In genomic region chr17:16652847-16653366, GRCh38 we compare ENCODE assay signal across 8 cellular contexts. TPM values are rescaled to one million over a fixed set of nuclear protein-coding genes. Genes with fewer than 3 reads are reported as not detected.
DNase-seq lines count a peak whose midpoint lies in the region; ATAC-seq and TF ChIP-seq lines count a peak whose summit lies in the region.

No MANE protein-coding gene starts in this region.

- peaks cover 7% of the 10 kb centered on the region; the same call in 1 of the 2 replicates for H3K27me3 ChIP-seq in SK-N-SH (ENCODE audit: insufficient read depth)
- no peaks in the 10 kb centered on the region for H3K27me3 ChIP-seq in ovary

- H3K36me3 ChIP-seq in SK-N-SH (replicated peaks in 1 of 2; ENCODE audit: control insufficient read depth in 1 of 2, insufficient read depth in 2 of 2, low read length in 1 of 2) (peaks cover 7 to 23% of the 10 kb centered on the region in 2 experiments), ovary (no peaks in the 10 kb centered on the region)

- CTCF ChIA-PET in SK-N-SH (lab: Yijun Ruan, JAX), result interaction anchor here (0.9 kb wide), 1 partner anchor 68 kb away, joined by 4 read pairs; no protein-coding TSS in a partner anchor

- H3K9me3 ChIP-seq in SK-N-SH (no peaks in the 10 kb centered on the region), ovary (no peaks in the 10 kb centered on the region)

- POLR2A ChIA-PET in SK-N-SH (lab: Yijun Ruan, JAX), result interaction anchor here (0.9 kb wide), 1 partner anchor 9 kb away, joined by 3 read pairs; no protein-coding TSS in a partner anchor

- ATAC-seq in GM21360 (IDR thresholded peaks at IDR 0.05; ENCODE audit: unreplicated experiment) (peak; percentile 12), HG02610 (IDR thresholded peaks at IDR 0.05; ENCODE audit: unreplicated experiment) (no peak), GM19328 (IDR thresholded peaks at IDR 0.05; ENCODE audit: unreplicated experiment) (no peak), HG03460 (IDR thresholded peaks at IDR 0.05; ENCODE audit: unreplicated experiment) (no peak)

- H3K4me3 ChIP-seq in SK-N-SH (ENCODE audit: low read depth in 2 of 2, low read length in 1 of 2) (peak overlapping the region; percentile 86 to 91), ovary (peak overlapping the region; percentile 80)

- peak overlapping the region; percentile 91 for H3K9ac ChIP-seq in SK-N-SH

- no peaks in the 10 kb centered on the region for H3K9me2 ChIP-seq in SK-N-SH

- TF ChIP-seq EP300 in SK-N-SH (IDR thresholded peaks at IDR 0.05; ENCODE audit: borderline replicate concordance in 1 of 2, low read depth in 1 of 2, low read length in 1 of 2) (no peak), ovary (IDR thresholded peaks at IDR 0.05) (no peak)

- DNase-seq in SK-N-SH, result no peak
- DNase-seq in fibroblast of peridontal ligament (ENCODE audit: extremely low read depth), result peak; percentile 27
- no peak for DNase-seq in ovary

- 21% methylated on average over 8 of the region's 8 CpGs for whole genome bisulfite sequencing in SK-N-SH (ENCODE audit: low lambda C conversion rate)
- WGBS in ovary, 3 donors, result 5 to 9% (median 7%) methylated on average over 7 to 8 of the region's 8 CpGs

- no peak for TF ChIP-seq RAD21 in SK-N-SH (IDR thresholded peaks at IDR 0.05; ENCODE audit: low read length)

- no peaks in the 10 kb centered on the region for H4K20me1 ChIP-seq in SK-N-SH (ENCODE audit: insufficient read depth)

- H3K4me2 ChIP-seq in SK-N-SH, result peak overlapping the region; percentile 82

- H3K27ac ChIP-seq in 22Rv1, result peak overlapping the region; percentile 90
- H3K27ac ChIP-seq in SK-N-SH (ENCODE audit: low read depth in 2 of 2, low read length in 1 of 2), result peak overlapping the region; percentile 72 to 91
- H3K27ac ChIP-seq in ovary, result peak overlapping the region; percentile 78 to 93

- intact Hi-C loops in ovary (cut with DNase I), result no loop called here

- H2AFZ ChIP-seq in SK-N-SH (ENCODE audit: low read depth), result peak overlapping the region; percentile 90

- H3F3A ChIP-seq in SK-N-SH (replicated peaks; ENCODE audit: insufficient read depth), result no peaks in the 10 kb centered on the region

- H3K79me2 ChIP-seq in SK-N-SH (ENCODE audit: insufficient read depth), result peaks cover 20% of the 10 kb centered on the region

- TF ChIP-seq CTCF in 22Rv1 (IDR thresholded peaks at IDR 0.05) (no peak), SK-N-SH (IDR thresholded peaks at IDR 0.05) (no peak), ovary (IDR thresholded peaks at IDR 0.05) (no peak)

- TF ChIP-seq POLR2A in ovary (IDR thresholded peaks at IDR 0.05), result no peak

- peaks cover 0 to 7% of the 10 kb centered on the region in 2 experiments; a peak in 2 of 4 replicates for H3K4me1 ChIP-seq in SK-N-SH (ENCODE audit: control insufficient read depth in 1 of 2, insufficient read depth in 2 of 2, low read depth in 1 of 2, low read length in 1 of 2)
- H3K4me1 ChIP-seq in ovary (ENCODE audit: insufficient read depth), result peaks cover 2% of the 10 kb centered on the region

TF ChIP-seq in SK-N-SH, 30 proteins besides CTCF, POLR2A, EP300 and RAD21:
- TF ChIP-seq CHD2 (IDR thresholded peaks at IDR 0.05; ENCODE audit: low read length, partially characterized antibody) (no peak), TCF12 (IDR thresholded peaks at IDR 0.05) (no peak), RXRA (IDR thresholded peaks at IDR 0.05; ENCODE audit: borderline replicate concordance, low read depth) (no peak), TAF1 (IDR thresholded peaks at IDR 0.05; ENCODE audit: borderline replicate concordance, low read depth, low read length) (no peak), TEAD4 (IDR thresholded peaks at IDR 0.05; ENCODE audit: borderline replicate concordance, insufficient read depth) (no peak), ZBTB33 (IDR thresholded peaks at IDR 0.05; ENCODE audit: borderline replicate concordance, low read depth) (no peak), EZH2phosphoT487 (IDR thresholded peaks at IDR 0.05; ENCODE audit: borderline replicate concordance, low read depth) (no peak), GABPA (IDR thresholded peaks at IDR 0.05; ENCODE audit: low read depth) (no peak), MAX (IDR thresholded peaks at IDR 0.05; ENCODE audit: low read depth) (no peak), REST (IDR thresholded peaks at IDR 0.05; ENCODE audit: low read depth, low read length) (no peak)
TF ChIP-seq in SK-N-SH: peak in this region for 0.

RNA-seq across cellular contexts. Expression of gene ZNF624, which starts 0.7 kb away (rescaled TPM):
- polyA plus RNA-seq in SK-N-SH (2012; rRNA removed) (0.92 and 0.93 TPM in 2 replicates), ovary (1 to 10 TPM; 3.7 TPM)
- polyA plus RNA-seq in SK-N-SH (2012; cell fraction: cytosol; rRNA removed), result 1.2 TPM in 2 replicates
- 0.38 and 1.0 TPM in 2 replicates for polyA plus RNA-seq in SK-N-SH (2012; cell fraction: nucleus; rRNA removed)
- 10 to 100 TPM in 1 of 7 donors, 1 to 10 TPM in 6; 1.8 to 10.1 (median 7.9) TPM for total RNA-seq in ovary

RNA-seq across cellular contexts. Expression of gene CCDC144A, which starts 37.1 kb away (rescaled TPM):
- polyA plus RNA-seq in SK-N-SH (2012; rRNA removed) (0.02 and 0.03 TPM in 2 replicates), ovary (1 to 10 TPM in 1 of 2 donors, under 1 TPM in 1; 0.28 to 1.8 TPM)
- polyA plus RNA-seq in SK-N-SH (2012; cell fraction: cytosol; rRNA removed), result under 0.01 and 0.05 TPM in 2 replicates
- 0.01 and 0.05 TPM in 2 replicates for polyA plus RNA-seq in SK-N-SH (2012; cell fraction: nucleus; rRNA removed)
- 10 to 100 TPM in 1 of 7 donors, 1 to 10 TPM in 4, under 1 TPM in 2; 0.60 to 13.8 (median 1.2) TPM for total RNA-seq in ovary
